ENCODE assay signal across 29 cellular contexts in genomic region chr9:71079451-71079850, GRCh38. TPM values are rescaled to one million over a fixed set of nuclear protein-coding genes. Genes with fewer than 3 reads are reported as not detected.
DNase-seq lines count a peak whose midpoint lies in the region; ATAC-seq, FAIRE-seq and TF ChIP-seq lines count a peak whose summit lies in the region.
"Had no signal": no experiment of that assay in that cellular context is flagged by ENCODE, and none has a peak within 500 bp of the region (broad histone marks: within the 10 kb centered on the region; RNA-seq: fewer than 3 reads in every experiment).

No MANE protein-coding gene starts in this region.

- intact Hi-C loops in PC-3 (cut with micrococcal nuclease) = no loop called here

- H3K27ac ChIP-seq in PC-3 (ENCODE audit: low read length) (no peak overlapping the region), small intestine (ENCODE audit: low read depth in 1 of 2, low read length in 1 of 2) (no peak overlapping the region)
- H3K27ac ChIP-seq: 22Rv1, ascending aorta, coronary artery had no signal

- no peak for FAIRE-seq in small intestine (lab: Jason Lieb, UNC)
- FAIRE-seq: H1 had no signal

- H3K9ac ChIP-seq in PC-3 (ENCODE audit: low read length) = no peak overlapping the region

- CTCF ChIA-PET in PC-3 (lab: Charles Lee) = no interaction called here

- H4K20me1 ChIP-seq in PC-3 (ENCODE audit: low read length) = no peaks in the 10 kb centered on the region

- H3K79me2 ChIP-seq in PC-3 (ENCODE audit: low read length) = no peaks in the 10 kb centered on the region

- no peaks in the 10 kb centered on the region for H3K4me1 ChIP-seq in PC-3 (ENCODE audit: insufficient read depth, low read length)
- no peaks in the 10 kb centered on the region for H3K4me1 ChIP-seq in small intestine (ENCODE audit: control insufficient read depth in 2 of 2, insufficient read depth in 1 of 2, low read depth in 1 of 2, low read length in 1 of 2)
- H3K4me1 ChIP-seq: ascending aorta had no signal

- no peaks in the 10 kb centered on the region for H3K36me3 ChIP-seq in PC-3 (ENCODE audit: low read depth, low read length)
- H3K36me3 ChIP-seq in small intestine (ENCODE audit: control insufficient read depth in 2 of 2, insufficient read depth in 2 of 2, low read length in 2 of 2) = no peaks in the 10 kb centered on the region
- H3K36me3 ChIP-seq: ascending aorta had no signal

- no TSS peak for BruUV-seq in PC-3 (replicated peaks; lab: Mats Ljungman, UMichigan)

- POLR2A ChIA-PET in PC-3 (lab: Charles Lee; ENCODE audit: unreplicated experiment) = no interaction called here

- H3K27me3 ChIP-seq in PC-3 (ENCODE audit: low read length) = no peaks in the 10 kb centered on the region
- H3K27me3 ChIP-seq in small intestine (ENCODE audit: control insufficient read depth in 2 of 2, insufficient read depth in 2 of 2, low read length in 2 of 2) = no peaks in the 10 kb centered on the region
- H3K27me3 ChIP-seq: ascending aorta had no signal

- H3F3A ChIP-seq in PC-3 (ENCODE audit: low read length, unreplicated experiment) = no peaks in the 10 kb centered on the region

- DNase-seq in DMS53 (lab: John Stamatoyannopoulos, UW) = peak; percentile 37
- DNase-seq in DMS53 treated with DMSO at 0.1 percent for 48 hours (lab: John Stamatoyannopoulos, UW; ENCODE audit: unreplicated experiment) = no peak
- peak; percentile 4 for DNase-seq in PC-3
- peak; percentile 80 for DNase-seq in fibroblast of mammary gland (ENCODE audit: low read depth)
- DNase-seq in small intestine = peak; percentile 23
- no peak for DNase-seq in activated CD8-positive, alpha-beta memory T cell treated with anti-CD3 and anti-CD28 coated beads, Interleukin-2, amount 50 U/mL, for 4 hours
- DNase-seq: activated B cell treated with CpG ODN at 0.5 μM for 24 hours; activated CD4-positive, alpha-beta memory T cell treated with anti-CD3 and anti-CD28 coated beads, Interleukin-2, amount 10 ng/mL, durations not matched to agents 7 days and 5 days; activated naive CD4-positive, alpha-beta T cell treated with anti-CD3 and anti-CD28 coated beads, Interleukin-2, amount 10 ng/mL, durations not matched to agents 7 days and 5 days; activated T-cell treated with anti-CD3 and anti-CD28 coated beads, Interleukin-2, amount 50 U/mL, for 24 hours; CD4-positive, alpha-beta memory T cell; midbrain; MM.1S; NCI-H146; NCI-H2171; NCI-H526 treated with DMSO at 0.1 percent for 48 hours; nephron progenitor cell; posterior cingulate gyrus; SHP77; stimulated activated naive CD8-positive, alpha-beta T cell treated with anti-CD3 and anti-CD28 coated beads, Interleukin-15, amount 100 ng/mL, for 72 hours had no signal

- ATAC-seq in PC-3 = no peak
- no peak for ATAC-seq in esophagus mucosa
- no peak for ATAC-seq in GM19467 (IDR thresholded peaks at IDR 0.05; ENCODE audit: unreplicated experiment)
- ATAC-seq: left lobe of liver; stimulated activated naive CD8-positive, alpha-beta T cell treated with anti-CD3 and anti-CD28 coated beads, Interleukin-15, amount 100 ng/mL, for 72 hours had no signal

- WGBS in small intestine, 3 donors = 71 to 85% (median 81%) methylated on average over 2 of the region's 2 CpGs

- TF ChIP-seq CTCF in PC-3 (conservative IDR thresholded peaks at IDR 0.05; ENCODE audit: low read depth, low read length) = no peak
- TF ChIP-seq CTCF in fibroblast of mammary gland (conservative IDR thresholded peaks at IDR 0.05; ENCODE audit: control insufficient read depth, insufficient read depth, low read depth, low read length) = no peak

- H3K4me3 ChIP-seq in PC-3 (ENCODE audit: low read length) (no peak overlapping the region), fibroblast of mammary gland (ENCODE audit: control insufficient read depth, low read depth, low read length) (no peak overlapping the region), small intestine (ENCODE audit: low read depth in 1 of 2, low read length in 2 of 2) (no peak overlapping the region)
- H3K4me3 ChIP-seq: ascending aorta, coronary artery had no signal

- no peak overlapping the region for H2AFZ ChIP-seq in PC-3 (ENCODE audit: low read length)

- H3K4me2 ChIP-seq in PC-3 (ENCODE audit: low read length) = no peak overlapping the region

- H3K9me2 ChIP-seq in PC-3 (replicated peaks; ENCODE audit: low read length) = no peaks in the 10 kb centered on the region

- no peaks in the 10 kb centered on the region for H3K9me3 ChIP-seq in PC-3 (ENCODE audit: low read length)
- H3K9me3 ChIP-seq in small intestine (ENCODE audit: control insufficient read depth, low read depth) = no peaks in the 10 kb centered on the region
- H3K9me3 ChIP-seq: ascending aorta had no signal

RNA-seq across cellular contexts. Expression of gene TRPM3, which starts 42.0 kb away (rescaled TPM):
- total RNA-seq in PC-3 (2014; rRNA removed) (not detected in 2 replicates), esophagus mucosa (not detected)
- polyA plus RNA-seq in small intestine = 1 to 10 TPM in 2 of 3 donors, under 1 TPM in 1; 0.15 to 2.5 (median 1.1) TPM
- total RNA-seq: activated B cell treated with CpG ODN at 0.5 μM for 24 hours; activated CD4-positive, alpha-beta memory T cell treated with anti-CD3 and anti-CD28 coated beads, Interleukin-2, amount 10 ng/mL, durations not matched to agents 7 days and 5 days; CD4-positive, alpha-beta memory T cell; T-helper 2 cell treated with Interferon-gamma antibody and Interleukin-4, amounts not matched to agents 100 ng/mL and 5 ng/mL, for 36 hours had no signal
- polyA plus RNA-seq: CD4-positive, alpha-beta memory T cell; IgD-negative memory B cell had no signal

Comparison
In these comparisons a context has a peak if more than half of its experiments do, and no peak if none do; other contexts are left out.
1. DNase-seq: peak in DMS53 (single experiment), PC-3 (single experiment), fibroblast of mammary gland (single experiment) and small intestine (single experiment); none in DMS53 treated with DMSO at 0.1 percent for 48 hours (single experiment) and activated CD8-positive, alpha-beta memory T cell treated with anti-CD3 and anti-CD28 coated beads, Interleukin-2, amount 50 U/mL, for 4 hours (single experiment).